Comparison of ENCODE assay signal across 35 cellular contexts in genomic region chr7:128008744-128009143, GRCh38. TPM values are rescaled to one million over a fixed set of nuclear protein-coding genes. Genes with fewer than 3 reads are reported as not detected.
"Had no signal": no experiment of that assay in that cellular context is flagged by ENCODE, and none has a peak within 500 bp of the region (broad histone marks: within the 10 kb centered on the region; RNA-seq: fewer than 3 reads in every experiment).

No MANE protein-coding gene starts in this region.

- H3K4me1 ChIP-seq: SJCRH30 had no signal

- H3K9me3 ChIP-seq: breast epithelium, MG63, SJCRH30 had no signal

- DNase-seq: activated CD4-positive, alpha-beta T cell treated with anti-CD3 and anti-CD28 coated beads, Interleukin-2, amount 10 ng/mL, durations not matched to agents 24 days and 14 days; activated CD4-positive, alpha-beta T cell treated with anti-CD3 and anti-CD28 coated beads, Interleukin-2, amount 50 U/mL, for 4 hours; activated CD8-positive, alpha-beta T cell treated with anti-CD3 and anti-CD28 coated beads for 36 hours; activated gamma-delta T cell treated with Interleukin-2 at 50 U/mL for 16 hours; activated naive CD4-positive, alpha-beta T cell treated with anti-CD3 and anti-CD28 coated beads for 36 hours; activated naive CD8-positive, alpha-beta T cell treated with anti-CD3 and anti-CD28 coated beads for 36 hours; activated T-cell treated with anti-CD3 and anti-CD28 coated beads, Interleukin-2, amount 50 U/mL, for 1 hour; activated T-cell treated with anti-CD3 and anti-CD28 coated beads, Interleukin-2, amount 50 U/mL, for 72 hours; amniotic stem cell; aorta; Kasumi-1; KBM-7; MG63; NCI-H1048; NCI-H1105 treated with DMSO at 0.1 percent for 48 hours; NCI-H1436; NCI-H1694; NCI-H1930; NCI-H2081 treated with DMSO at 0.1 percent for 48 hours; NCI-H345; NCI-H510A; NCI-H526; NCI-H748 treated with DMSO at 0.1 percent for 48 hours; NK-92 treated with Interleukin-12 subunit alpha and Interleukin-12 subunit beta, amount 100 ng/mL, for 24 hours; PC-9; SHP77; SJCRH30; T1000; WERI-Rb-1 had no signal

- H3K27me3 Mint-ChIP-seq: activated CD4-positive, alpha-beta T cell treated with anti-CD3 and anti-CD28 coated beads, Interleukin-2, amount 10 ng/mL, durations not matched to agents 24 days and 14 days; activated CD8-positive, alpha-beta T cell treated with anti-CD3 and anti-CD28 coated beads for 36 hours; activated naive CD8-positive, alpha-beta T cell treated with anti-CD3 and anti-CD28 coated beads for 36 hours had no signal

- H3K36me3 ChIP-seq: breast epithelium, MG63, SJCRH30 had no signal

- H2AFZ ChIP-seq: PC-9 had no signal

- H3K9me3 Mint-ChIP-seq: activated CD4-positive, alpha-beta T cell treated with anti-CD3 and anti-CD28 coated beads, Interleukin-2, amount 10 ng/mL, durations not matched to agents 24 days and 14 days; activated CD8-positive, alpha-beta T cell treated with anti-CD3 and anti-CD28 coated beads for 36 hours; activated naive CD4-positive, alpha-beta T cell treated with anti-CD3 and anti-CD28 coated beads for 36 hours; activated naive CD8-positive, alpha-beta T cell treated with anti-CD3 and anti-CD28 coated beads for 36 hours; activated T-cell treated with anti-CD3 and anti-CD28 coated beads, Interleukin-2, amount 50 U/mL, for 72 hours had no signal

- ATAC-seq: activated CD8-positive, alpha-beta T cell treated with anti-CD3 and anti-CD28 coated beads for 36 hours; activated T-cell treated with anti-CD3 and anti-CD28 coated beads, Interleukin-2, amount 50 U/mL, for 72 hours had no signal

- FAIRE-seq: RCC 7860 had no signal

- H3K4me2 ChIP-seq: PC-9 had no signal

- H3K27me3 ChIP-seq: breast epithelium, MG63, SJCRH30 had no signal

- H3K4me3 ChIP-seq: breast epithelium, MG63, PC-9, SJCRH30, SK-N-MC had no signal

- H3K27ac ChIP-seq: breast epithelium, PC-9, RWPE1, SJCRH30, SK-N-MC, WERI-Rb-1 had no signal

- H3K27ac Mint-ChIP-seq: activated CD4-positive, alpha-beta T cell treated with anti-CD3 and anti-CD28 coated beads, Interleukin-2, amount 10 ng/mL, durations not matched to agents 24 days and 14 days; activated CD8-positive, alpha-beta T cell treated with anti-CD3 and anti-CD28 coated beads for 36 hours; activated naive CD4-positive, alpha-beta T cell treated with anti-CD3 and anti-CD28 coated beads for 36 hours; activated naive CD8-positive, alpha-beta T cell treated with anti-CD3 and anti-CD28 coated beads for 36 hours; activated T-cell treated with anti-CD3 and anti-CD28 coated beads, Interleukin-2, amount 50 U/mL, for 72 hours had no signal

- H3K4me3 Mint-ChIP-seq: activated CD4-positive, alpha-beta T cell treated with anti-CD3 and anti-CD28 coated beads, Interleukin-2, amount 10 ng/mL, durations not matched to agents 24 days and 14 days; activated CD8-positive, alpha-beta T cell treated with anti-CD3 and anti-CD28 coated beads for 36 hours; activated naive CD4-positive, alpha-beta T cell treated with anti-CD3 and anti-CD28 coated beads for 36 hours; activated naive CD8-positive, alpha-beta T cell treated with anti-CD3 and anti-CD28 coated beads for 36 hours; activated T-cell treated with anti-CD3 and anti-CD28 coated beads, Interleukin-2, amount 50 U/mL, for 72 hours had no signal

RNA-seq across cellular contexts. Expression of gene LRRC4, which starts 22.5 kb away (rescaled TPM):
- total RNA-seq: activated CD8-positive, alpha-beta T cell treated with anti-CD3 and anti-CD28 coated beads for 36 hours; activated naive CD8-positive, alpha-beta T cell treated with anti-CD3 and anti-CD28 coated beads for 36 hours; T-helper 1 cell treated with Interleukin-12 subunit alpha and Interleukin-12 subunit beta and Interleukin-4 antibody, amounts not matched to agents 30 ng/mL and 1 ng/mL, for 36 hours; T-helper 2 cell treated with Interferon-gamma antibody and Interleukin-4, amounts not matched to agents 100 ng/mL and 5 ng/mL, for 36 hours had no signal
